Comparison of ENCODE assay signal across 1 cellular context in the genomic region with DNA sequence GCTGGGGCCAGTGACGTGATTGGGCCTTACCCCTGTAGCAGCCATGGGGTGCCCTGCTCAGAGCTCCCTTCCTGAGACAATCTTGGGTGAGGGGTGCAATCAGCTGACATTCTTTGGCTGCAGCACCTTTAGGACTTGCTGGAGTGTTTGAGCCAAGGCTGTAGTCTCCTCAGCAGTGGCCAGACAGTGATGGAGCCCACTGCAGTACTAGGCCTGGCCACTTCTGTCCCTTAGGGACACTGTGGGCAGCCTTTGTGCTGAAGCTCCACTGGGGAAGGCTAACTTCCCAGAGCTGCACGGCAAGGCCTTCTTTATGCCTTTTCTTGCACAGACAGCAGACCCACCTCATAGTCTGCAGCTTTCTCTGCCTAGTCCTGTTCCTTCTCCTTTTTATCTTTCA.
TF ChIP-seq lines count a peak whose summit lies in the region.

No MANE protein-coding gene starts in this region.

TF ChIP-seq in SK-N-SH, 30 proteins besides CTCF, POLR2A, EP300 and RAD21 (continued from another document):
- TF ChIP-seq REST (IDR thresholded peaks at IDR 0.05; ENCODE audit: low read depth, low read length), result no peak
- TF ChIP-seq, protein P1, sequence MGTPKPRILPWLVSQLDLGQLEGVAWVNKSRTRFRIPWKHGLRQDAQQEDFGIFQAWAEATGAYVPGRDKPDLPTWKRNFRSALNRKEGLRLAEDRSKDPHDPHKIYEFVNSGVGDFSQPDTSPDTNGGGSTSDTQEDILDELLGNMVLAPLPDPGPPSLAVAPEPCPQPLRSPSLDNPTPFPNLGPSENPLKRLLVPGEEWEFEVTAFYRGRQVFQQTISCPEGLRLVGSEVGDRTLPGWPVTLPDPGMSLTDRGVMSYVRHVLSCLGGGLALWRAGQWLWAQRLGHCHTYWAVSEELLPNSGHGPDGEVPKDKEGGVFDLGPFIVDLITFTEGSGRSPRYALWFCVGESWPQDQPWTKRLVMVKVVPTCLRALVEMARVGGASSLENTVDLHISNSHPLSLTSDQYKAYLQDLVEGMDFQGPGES (IDR thresholded peaks at IDR 0.05; ENCODE audit: low read depth, low read length), result no peak
- TF ChIP-seq FOSL2 (IDR thresholded peaks at IDR 0.05; ENCODE audit: borderline replicate concordance, low read depth), result no peak
- TF ChIP-seq MEF2A (IDR thresholded peaks at IDR 0.05; ENCODE audit: borderline replicate concordance, low read depth), result no peak
- no peak for TF ChIP-seq RXRA (IDR thresholded peaks at IDR 0.05; ENCODE audit: borderline replicate concordance, low read depth)
- TF ChIP-seq NFIC (IDR thresholded peaks at IDR 0.05; ENCODE audit: borderline replicate concordance), result no peak
- no peak for TF ChIP-seq RCOR1 (IDR thresholded peaks at IDR 0.05; ENCODE audit: low read length)
- no peak for TF ChIP-seq MAX (IDR thresholded peaks at IDR 0.05; ENCODE audit: low read depth)
- no peak for TF ChIP-seq TAF1 (IDR thresholded peaks at IDR 0.05; ENCODE audit: borderline replicate concordance, low read depth, low read length)
